In genomic region chr6:148529010-148529409, GRCh38 we compare ENCODE assay signal across 22 cellular contexts.
DNase-seq lines count a peak whose midpoint lies in the region; ATAC-seq lines count a peak whose summit lies in the region.
"Had no signal": no experiment of that assay in that cellular context is flagged by ENCODE, and none has a peak within 500 bp of the region (broad histone marks: within the 10 kb centered on the region; RNA-seq: fewer than 3 reads in every experiment).

No MANE protein-coding gene starts in this region.

- DNase-seq in SK-N-MC (ENCODE audit: low read depth, low spot score): no peak
- DNase-seq in cerebellar cortex (ENCODE audit: low spot score): peak; percentile 6
- peak; percentile 63 for DNase-seq in pons (ENCODE audit: low spot score)
- DNase-seq in cerebellar nuclear complex (lab: John Stamatoyannopoulos, UW): no peak
- DNase-seq in islet precursor cell: no peak
- DNase-seq in T-helper 17 cell: no peak
- no peak for DNase-seq in NCI-H1105 (lab: John Stamatoyannopoulos, UW)
- DNase-seq: activated CD4-positive, alpha-beta T cell treated with anti-CD3 and anti-CD28 coated beads for 1 hour; activated CD8-positive, alpha-beta T cell treated with anti-CD3 and anti-CD28 coated beads for 36 hours; activated gamma-delta T cell; BE2C; DMS79; MV-4-11; NCI-H524 treated with DMSO at 0.1 percent for 48 hours; NK-92 treated with Interleukin-12 subunit alpha and Interleukin-12 subunit beta, amount 100 ng/mL, for 24 hours; PC-9; SHP77; stimulated activated CD4-positive, alpha-beta T cell treated with anti-CD3 and anti-CD28 coated beads, Interleukin-12 subunit alpha, Interleukin-12 subunit beta, amount 100 ng/mL, for 4 hours; stimulated activated CD4-positive, alpha-beta T cell treated with anti-CD3 and anti-CD28 coated beads, Interleukin-4, amount 100 ng/mL, for 24 hours; stimulated activated naive CD8-positive, alpha-beta T cell treated with anti-CD3 and anti-CD28 coated beads, Interleukin-15, Interleukin-2, amounts not matched to agents 100 U/mL and 50 U/mL, for 24 hours; trophoblast cell had no signal

- H3K9ac ChIP-seq in SK-N-MC (ENCODE audit: insufficient read length): no peak overlapping the region

- H3K36me3 ChIP-seq in ACC112 (ENCODE audit: insufficient read depth, low read length): peaks cover 28% of the 10 kb centered on the region
- H3K36me3 ChIP-seq in SK-N-MC (ENCODE audit: insufficient read depth, low read length): peaks cover 49% of the 10 kb centered on the region
- H3K36me3 ChIP-seq: BE2C had no signal

- no peaks in the 10 kb centered on the region for H3K27me3 ChIP-seq in ACC112 (ENCODE audit: insufficient read depth, low read length)
- H3K27me3 ChIP-seq: BE2C had no signal

- H3K4me1 ChIP-seq in ACC112 (ENCODE audit: control insufficient read depth, insufficient read depth, low read length, unreplicated experiment): peaks cover 54% of the 10 kb centered on the region
- H3K4me1 ChIP-seq: BE2C had no signal

- no peak overlapping the region for H3K27ac Mint-ChIP-seq in T-helper 17 cell
- H3K27ac Mint-ChIP-seq: activated CD8-positive, alpha-beta T cell treated with anti-CD3 and anti-CD28 coated beads for 36 hours had no signal

- peak overlapping the region; percentile 97 for H3K27ac ChIP-seq in ACC112 (ENCODE audit: low read depth, low read length)
- peak overlapping the region; percentile 96; the same call in 1 of the 2 replicates for H3K27ac ChIP-seq in SK-N-MC
- H3K27ac ChIP-seq: PC-9 had no signal

- no peak for ATAC-seq in T-helper 17 cell
- ATAC-seq: activated CD8-positive, alpha-beta T cell treated with anti-CD3 and anti-CD28 coated beads for 36 hours; stimulated activated naive CD8-positive, alpha-beta T cell treated with anti-CD3 and anti-CD28 coated beads, Interleukin-15, Interleukin-2, amounts not matched to agents 100 U/mL and 50 U/mL, for 24 hours had no signal

- H3K9me3 ChIP-seq in SK-N-MC (ENCODE audit: low read depth, low read length) (no peaks in the 10 kb centered on the region), T-helper 17 cell (ENCODE audit: control insufficient read depth, low read length, poor library complexity, severe bottlenecking) (no peaks in the 10 kb centered on the region)
- H3K9me3 ChIP-seq: BE2C had no signal

- no peak overlapping the region for H2AFZ ChIP-seq in ACC112 (ENCODE audit: low read length, unreplicated experiment)
- H2AFZ ChIP-seq: PC-9 had no signal

- peaks cover 9% of the 10 kb centered on the region for H3K27me3 Mint-ChIP-seq in T-helper 17 cell
- H3K27me3 Mint-ChIP-seq: activated CD8-positive, alpha-beta T cell treated with anti-CD3 and anti-CD28 coated beads for 36 hours had no signal

- peaks cover 3% of the 10 kb centered on the region for H3K36me3 Mint-ChIP-seq in T-helper 17 cell (ENCODE audit: low read depth)

- peaks cover 12% of the 10 kb centered on the region for H3K4me1 Mint-ChIP-seq in T-helper 17 cell

- H3K79me2 ChIP-seq in ACC112 (ENCODE audit: control insufficient read depth, insufficient read depth, low read length, unreplicated experiment): no peaks in the 10 kb centered on the region

- no peak overlapping the region for H3K4me3 Mint-ChIP-seq in T-helper 17 cell
- H3K4me3 Mint-ChIP-seq: activated CD8-positive, alpha-beta T cell treated with anti-CD3 and anti-CD28 coated beads for 36 hours had no signal

- H3K4me3 ChIP-seq in ACC112 (ENCODE audit: low read depth, low read length) (no peak overlapping the region), SK-N-MC (no peak overlapping the region)
- H3K4me3 ChIP-seq: PC-9 had no signal

Comparison
In these comparisons a context has a peak if more than half of its experiments do, and no peak if none do; other contexts are left out.
1. DNase-seq: peak in cerebellar cortex (single experiment) and pons (single experiment); none in SK-N-MC (single experiment), cerebellar nuclear complex (0 of 2), islet precursor cell (single experiment), T-helper 17 cell (0 of 3) and NCI-H1105 (single experiment).